ENCODE assay signal across 8 cellular contexts in the genomic region with DNA sequence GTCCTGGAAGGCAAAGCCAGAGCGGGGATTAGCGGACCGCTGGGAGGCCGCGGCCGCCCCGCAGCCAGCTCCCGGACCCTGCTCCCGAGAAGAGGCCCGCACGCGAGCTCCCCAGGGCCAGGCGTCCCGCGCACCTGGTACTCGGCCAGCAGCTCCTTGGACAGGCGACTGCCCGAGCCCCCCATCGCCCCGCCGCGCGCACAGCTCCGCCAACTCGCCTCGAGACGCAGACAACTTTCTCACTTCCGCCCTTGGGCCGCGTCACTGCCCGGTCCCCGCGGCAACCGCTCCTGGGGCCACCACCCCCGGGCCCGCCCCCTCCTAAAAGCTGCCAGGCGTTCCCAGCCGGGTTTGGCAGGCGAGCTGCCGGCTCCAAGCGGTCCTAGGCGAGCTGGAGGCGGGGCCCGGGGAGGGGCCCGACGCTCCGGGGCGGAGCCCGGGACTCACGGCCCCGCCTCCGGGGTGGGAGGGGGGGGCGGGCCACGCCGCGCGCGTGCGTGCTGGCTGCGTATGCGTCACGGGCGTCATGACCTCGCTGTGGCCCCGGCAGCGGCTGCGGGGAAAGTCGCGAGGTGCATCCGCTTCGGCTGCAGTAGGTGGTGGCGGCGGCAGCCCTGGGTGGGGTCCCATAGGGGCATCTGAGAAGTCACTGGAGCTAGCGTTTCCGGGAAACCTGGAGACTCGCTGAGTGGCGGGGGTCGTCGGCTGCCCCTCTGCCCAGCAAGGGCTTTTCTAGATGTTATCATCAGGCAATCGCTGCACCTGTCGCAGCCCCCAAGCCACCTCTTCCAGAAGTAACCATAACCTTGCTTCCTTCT. TPM values are rescaled to one million over a fixed set of nuclear protein-coding genes. Genes with fewer than 3 reads are reported as not detected.
A peak's percentile ranks its signal among the peaks of the same experiment; 100 is the strongest.
DNase-seq lines count a peak whose midpoint lies in the region; ATAC-seq and TF ChIP-seq lines count a peak whose summit lies in the region.

Gene CIB1, minus strand, starts transcription at position 241 of the 818 bp plus-strand sequence. Its CDS starts 56 bp downstream, at position 185.
A gene with protein sequence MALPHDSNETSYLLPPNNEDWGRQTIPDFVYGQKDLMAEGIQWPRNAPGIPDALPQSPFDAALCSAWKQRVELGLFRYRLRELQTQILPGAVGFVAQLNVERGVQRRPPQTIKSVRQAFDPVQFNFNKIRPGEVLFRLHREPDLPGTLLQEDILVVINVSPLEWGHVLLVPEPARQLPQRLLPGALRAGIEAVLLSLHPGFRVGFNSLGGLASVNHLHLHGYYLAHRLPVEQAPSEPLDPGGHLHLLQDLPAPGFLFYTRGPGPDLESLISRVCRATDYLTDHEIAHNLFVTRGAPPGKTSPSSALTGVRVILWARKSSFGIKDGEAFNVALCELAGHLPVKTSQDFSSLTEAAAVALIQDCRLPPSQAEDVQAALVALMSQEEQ (plus strand): TSS at position 509 of the 818 bp plus-strand sequence. CDS start 6,700 bp downstream, outside the sequence.

- H2AFZ ChIP-seq in SK-N-SH (ENCODE audit: low read depth): peak within 1 kb of the TSS; percentile 74

- DNase-seq in GM10248 (ENCODE audit: extremely low spot score) (peak; percentile 99), NCI-H1092 (lab: John Stamatoyannopoulos, UW) (peak; percentile 72), SK-N-SH (peak; percentile 100), germinal center (ENCODE audit: low spot score) (peak; percentile 97), nucleus accumbens (lab: John Stamatoyannopoulos, UW) (peak; percentile 66 to 98 (median 94)), suprapubic skin (ENCODE audit: low spot score in 2 of 2) (peak; percentile 97 to 98)
- peak; percentile 97 for DNase-seq in activated naive CD4-positive, alpha-beta T cell treated with anti-CD3 and anti-CD28 coated beads, Interleukin-2, amount 50 U/mL, for 16 hours

- TF ChIP-seq RAD21 in SK-N-SH (IDR thresholded peaks at IDR 0.05; ENCODE audit: low read length): no peak

- CTCF ChIA-PET in GM10248 (lab: Yijun Ruan, JAX) (interaction anchor here (0.7 to 6.0 kb wide), 18 partner anchors 9 to 723 kb away, joined by 3 to 63 read pairs (median 5); partner anchors contain the start of genes IDH2 and SEMA4B), SK-N-SH (lab: Yijun Ruan, JAX) (interaction anchor here (0.6 to 5.4 kb wide), 20 partner anchors 12 to 249 kb away, joined by 3 to 35 read pairs (median 4); partner anchors contain the start of gene TTLL13)

- no peaks in the 10 kb centered on the region for H3K9me2 ChIP-seq in SK-N-SH

- H4K20me1 ChIP-seq in SK-N-SH (ENCODE audit: insufficient read depth): no peaks in the 10 kb centered on the region

- peak in 1 of 2 donors; percentile 46 for TF ChIP-seq POLR2A in suprapubic skin (IDR thresholded peaks at IDR 0.05)

- H3K79me2 ChIP-seq in SK-N-SH (ENCODE audit: insufficient read depth): peaks cover 26% of the 10 kb centered on the region

- 0% methylated on average over 2 of the region's 81 CpGs for WGBS in SK-N-SH (ENCODE audit: low lambda C conversion rate)
- WGBS in suprapubic skin: 1% methylated on average over 7 of the region's 81 CpGs

- H3K9ac ChIP-seq in SK-N-SH: peak within 1 kb of the TSS; percentile 89

- POLR2A ChIA-PET in GM10248 (lab: Yijun Ruan, JAX): interaction anchor here (0.5 to 1.3 kb wide), 13 partner anchors 10 to 987 kb away, joined by 3 to 7 read pairs (median 3); partner anchors contain the start of gene SEMA4B
- POLR2A ChIA-PET in SK-N-SH (lab: Yijun Ruan, JAX): interaction anchor here (1.0 to 2.5 kb wide), 5 partner anchors 15 to 132 kb away, joined by 3 to 10 read pairs (median 6); partner anchors contain the start of genes IDH2 and TTLL13

- no peaks in the 10 kb centered on the region for H3K27me3 ChIP-seq in SK-N-SH (ENCODE audit: insufficient read depth)
- no peaks in the 10 kb centered on the region for H3K27me3 ChIP-seq in suprapubic skin

- H3K4me2 ChIP-seq in SK-N-SH: peak within 1 kb of the TSS; percentile 78

- H3K36me3 ChIP-seq in SK-N-SH (replicated peaks in 1 of 2; ENCODE audit: control insufficient read depth in 1 of 2, insufficient read depth in 2 of 2, low read length in 1 of 2) (peaks cover 9 to 31% of the 10 kb centered on the region in 2 experiments), suprapubic skin (peaks cover 40% of the 10 kb centered on the region)

- H3K9me3 ChIP-seq in SK-N-SH (no peaks in the 10 kb centered on the region), suprapubic skin (no peaks in the 10 kb centered on the region)

- ATAC-seq in HG02610 (IDR thresholded peaks at IDR 0.05; ENCODE audit: unreplicated experiment): peak; percentile 87

- H3F3A ChIP-seq in SK-N-SH (replicated peaks; ENCODE audit: insufficient read depth): no peaks in the 10 kb centered on the region

- H3K27ac ChIP-seq in SK-N-SH (ENCODE audit: low read depth in 2 of 2, low read length in 1 of 2) (peak within 1 kb of the TSS; percentile 67 to 92), suprapubic skin (peak within 1 kb of the TSS; percentile 92)

- TF ChIP-seq EP300 in SK-N-SH (IDR thresholded peaks at IDR 0.05; ENCODE audit: borderline replicate concordance in 1 of 2, low read depth in 1 of 2, low read length in 1 of 2) (no peak), suprapubic skin (IDR thresholded peaks at IDR 0.05) (no peak)

- no peak for TF ChIP-seq CTCF in GM10248 (IDR thresholded peaks at IDR 0.05; ENCODE audit: control extremely low read depth, extremely low read depth, low read depth, missing control alignments)
- TF ChIP-seq CTCF in SK-N-SH (IDR thresholded peaks at IDR 0.05): no peak
- TF ChIP-seq CTCF in suprapubic skin (IDR thresholded peaks at IDR 0.05): no peak

- H3K4me3 ChIP-seq in SK-N-SH (ENCODE audit: low read depth in 2 of 2, low read length in 1 of 2) (peak within 1 kb of the TSS; percentile 71 to 78), suprapubic skin (peak within 1 kb of the TSS; percentile 88)

- H3K4me1 ChIP-seq in SK-N-SH (ENCODE audit: control insufficient read depth in 1 of 2, insufficient read depth in 2 of 2, low read depth in 1 of 2, low read length in 1 of 2) (peaks cover 5 to 9% of the 10 kb centered on the region in 2 experiments; a peak in 2 of 4 replicates), suprapubic skin (peaks cover 43% of the 10 kb centered on the region)

TF ChIP-seq in SK-N-SH, 30 proteins besides CTCF, POLR2A, EP300 and RAD21 (continues in another document):
- TF ChIP-seq TEAD4 (IDR thresholded peaks at IDR 0.05; ENCODE audit: borderline replicate concordance, insufficient read depth) (no peak), NFIC (IDR thresholded peaks at IDR 0.05; ENCODE audit: borderline replicate concordance) (peak; percentile 41), GATA2 (CRISPR knock-in tag; IDR thresholded peaks at IDR 0.05) (peak; percentile 70), SIN3A (IDR thresholded peaks at IDR 0.05; ENCODE audit: borderline replicate concordance, low read depth, low read length) (no peak), JUND (IDR thresholded peaks at IDR 0.05) (no peak), CHD2 (IDR thresholded peaks at IDR 0.05; ENCODE audit: low read length, partially characterized antibody) (no peak), ELF1 (IDR thresholded peaks at IDR 0.05) (peak; percentile 84), EZH2phosphoT487 (IDR thresholded peaks at IDR 0.05; ENCODE audit: borderline replicate concordance, low read depth) (no peak), REST (IDR thresholded peaks at IDR 0.05; ENCODE audit: low read depth, low read length) (0 out of 2 replicates have a peak, but pooled peaks have one; percentile 4), MXI1 (IDR thresholded peaks at IDR 0.05; ENCODE audit: low read depth, low read length) (peak; percentile 70), SMC3 (IDR thresholded peaks at IDR 0.05; ENCODE audit: low read depth, low read length) (no peak), GABPA (IDR thresholded peaks at IDR 0.05; ENCODE audit: low read depth) (peak; percentile 49; the same call in 1 of the 2 replicates)
- TF ChIP-seq, protein P1, sequence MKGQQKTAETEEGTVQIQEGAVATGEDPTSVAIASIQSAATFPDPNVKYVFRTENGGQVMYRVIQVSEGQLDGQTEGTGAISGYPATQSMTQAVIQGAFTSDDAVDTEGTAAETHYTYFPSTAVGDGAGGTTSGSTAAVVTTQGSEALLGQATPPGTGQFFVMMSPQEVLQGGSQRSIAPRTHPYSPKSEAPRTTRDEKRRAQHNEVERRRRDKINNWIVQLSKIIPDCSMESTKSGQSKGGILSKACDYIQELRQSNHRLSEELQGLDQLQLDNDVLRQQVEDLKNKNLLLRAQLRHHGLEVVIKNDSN (IDR thresholded peaks at IDR 0.05; ENCODE audit: borderline replicate concordance, low read depth): 0 out of 2 replicates have a peak, but pooled peaks have one; percentile 20

RNA-seq across cellular contexts. Expression of gene CIB1, which starts in this region (rescaled TPM):
- 74.7 and 87.9 TPM in 2 replicates for polyA plus RNA-seq in SK-N-SH (2012; rRNA removed)
- polyA plus RNA-seq in SK-N-SH (2012; cell fraction: cytosol; rRNA removed): 52.7 and 60.3 TPM in 2 replicates
- 63.1 and 96.6 TPM in 2 replicates for polyA plus RNA-seq in SK-N-SH (2012; cell fraction: nucleus; rRNA removed)
- total RNA-seq in suprapubic skin: 10 to 100 TPM; 16.2 to 41.9 (median 29.7) TPM

RNA-seq across cellular contexts. Expression of the second gene that starts in this region (rescaled TPM):
- polyA plus RNA-seq in SK-N-SH (2012; rRNA removed): 2.2 and 2.4 TPM in 2 replicates
- polyA plus RNA-seq in SK-N-SH (2012; cell fraction: cytosol; rRNA removed): 0.93 and 2.1 TPM in 2 replicates
- polyA plus RNA-seq in SK-N-SH (2012; cell fraction: nucleus; rRNA removed): 4.0 and 5.3 TPM in 2 replicates
- 1 to 10 TPM; 2.2 to 3.6 (median 2.9) TPM for total RNA-seq in suprapubic skin

Comparison
In these comparisons a context has a peak if more than half of its experiments do, and no peak if none do; other contexts are left out.
1. Peak in every context shown above with its lines: DNase-seq, ATAC-seq, H3K4me3 ChIP-seq and H3K27ac ChIP-seq.